21 cellular contexts compared by ENCODE assay signal in the genomic region with DNA sequence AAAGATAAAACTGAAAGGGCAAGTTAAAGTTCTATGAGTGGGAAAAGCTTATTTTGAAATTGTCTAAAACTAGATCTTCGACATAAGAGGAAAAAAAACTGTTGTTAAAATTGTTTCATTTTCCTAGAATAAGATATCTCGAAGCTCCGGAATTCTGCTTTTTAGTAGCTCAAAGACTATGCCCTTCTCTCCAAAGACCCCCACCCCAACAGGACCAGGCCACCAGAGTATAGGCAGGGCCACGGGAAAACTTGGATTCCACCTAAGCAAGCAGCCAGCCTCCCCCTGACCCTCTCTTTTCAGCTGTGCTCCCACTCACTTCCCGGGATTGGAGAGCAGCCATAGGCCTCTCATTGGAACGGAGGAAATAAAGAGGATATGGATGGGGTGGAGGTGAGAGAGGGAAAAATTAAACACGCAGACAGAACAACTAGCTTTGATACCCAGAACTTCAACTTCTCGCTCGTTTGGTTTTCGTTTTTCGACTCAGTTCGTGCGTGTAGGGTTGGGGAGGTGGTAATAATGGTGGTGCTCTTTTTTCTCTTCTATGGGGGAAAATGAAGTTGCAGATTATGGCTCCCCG. TPM values are rescaled to one million over a fixed set of nuclear protein-coding genes. Genes with fewer than 3 reads are reported as not detected.
DNase-seq lines count a peak whose midpoint lies in the region; ATAC-seq, FAIRE-seq and TF ChIP-seq lines count a peak whose summit lies in the region.
"Had no signal": no experiment of that assay in that cellular context is flagged by ENCODE, and none has a peak within 500 bp of the region (broad histone marks: within the 10 kb centered on the region; RNA-seq: fewer than 3 reads in every experiment).

No MANE protein-coding gene starts in this region.

- POLR2A ChIA-PET in activated CD4-positive, alpha-beta T cell treated with anti-CD3 and anti-CD28 coated beads for 36 hours (lab: Charles Lee) = no interaction called here

- no peak overlapping the region for H3K4me2 ChIP-seq in astrocyte (ENCODE audit: low read length)
- H3K4me2 ChIP-seq: A549 had no signal

- H2AFZ ChIP-seq in astrocyte (ENCODE audit: low read depth, low read length) = no peak overlapping the region

- peaks cover 92% of the 10 kb centered on the region for H3K27me3 ChIP-seq in astrocyte (ENCODE audit: insufficient read depth, low read length)

- H3K27ac ChIP-seq in astrocyte (ENCODE audit: low read depth, low read length) = no peak overlapping the region
- H3K27ac ChIP-seq: A549, HL-60, uterus had no signal

- peaks cover 27% of the 10 kb centered on the region for H3K4me1 Mint-ChIP-seq in activated CD4-positive, alpha-beta T cell treated with anti-CD3 and anti-CD28 coated beads for 36 hours
- peaks cover 1% of the 10 kb centered on the region for H3K4me1 Mint-ChIP-seq in astrocyte (ENCODE audit: low read depth, unreplicated experiment)
- peaks cover 19% of the 10 kb centered on the region for H3K4me1 Mint-ChIP-seq in neural crest cell

- FAIRE-seq in GM19239 (lab: Jason Lieb, UNC) (peak; percentile 23), astrocyte (lab: Jason Lieb, UNC) (no peak)
- FAIRE-seq: A549, endometrium had no signal

- H3K4me3 Mint-ChIP-seq in activated CD4-positive, alpha-beta T cell treated with anti-CD3 and anti-CD28 coated beads for 36 hours = peak overlapping the region; percentile 43
- no peak overlapping the region for H3K4me3 Mint-ChIP-seq in astrocyte (ENCODE audit: unreplicated experiment)
- H3K4me3 Mint-ChIP-seq in neural crest cell = peak overlapping the region; percentile 76

- peaks cover 3% of the 10 kb centered on the region for H3K9me3 ChIP-seq in astrocyte (ENCODE audit: insufficient read depth, low read depth, low read length)
- H3K9me3 ChIP-seq: A549 had no signal

- H3K4me1 ChIP-seq in astrocyte (ENCODE audit: insufficient read depth, low read length) = peaks cover 10% of the 10 kb centered on the region

- DNase-seq in activated CD4-positive, alpha-beta T cell treated with anti-CD3 and anti-CD28 coated beads for 36 hours = no peak
- DNase-seq in activated CD4-positive, alpha-beta T cell treated with anti-CD3 and anti-CD28 coated beads, Interleukin-2, amount 50 U/mL, for 4 hours = no peak
- DNase-seq in GM19239 (ENCODE audit: insufficient read length, low spot score) (no peak), astrocyte (ENCODE audit: low read depth) (no peak), neural crest cell (ENCODE audit: low read depth, low spot score) (no peak), COLO829 (ENCODE audit: low spot score) (no peak), Right ventricle myocardium inferior (ENCODE audit: missing footprints) (no peak)
- DNase-seq: cerebellar nuclear complex; EL; left cardiac atrium; NCI-H1417; NCI-H2171 treated with DMSO at 0.1 percent for 48 hours; RPMI8226; stimulated activated CD4-positive, alpha-beta T cell treated with anti-CD3 and anti-CD28 coated beads, Interleukin-12 subunit alpha, Interleukin-12 subunit beta, amount 100 ng/mL, for 4 hours; SW 1271; uterus had no signal

- no peaks in the 10 kb centered on the region for H3K36me3 ChIP-seq in astrocyte (ENCODE audit: insufficient read depth, low read length)
- H3K36me3 ChIP-seq: uterus had no signal

- intact Hi-C loops in activated CD4-positive, alpha-beta T cell treated with anti-CD3 and anti-CD28 coated beads for 36 hours (cut with DNase I, micrococcal nuclease) = loop anchor here in 1 of 2 experiments (5.0 kb wide), 1 partner anchor 463 kb away; no protein-coding TSS in a partner anchor
- intact Hi-C loops in Right ventricle myocardium inferior (cut with DNase I) = loop anchor here (10.0 kb wide), 1 partner anchor 54 kb away; a partner anchor contains a TSS

- no peak overlapping the region for H3K4me3 ChIP-seq in astrocyte (ENCODE audit: insufficient read depth, low read depth, low read length)
- H3K4me3 ChIP-seq: A549, uterus had no signal

- H4K20me1 ChIP-seq in astrocyte (ENCODE audit: insufficient read depth, low read length) = peaks cover 17% of the 10 kb centered on the region

- CTCF ChIA-PET in activated CD4-positive, alpha-beta T cell treated with anti-CD3 and anti-CD28 coated beads for 36 hours (lab: Charles Lee) = interaction anchor here (0.7 kb wide), 1 partner anchor 378 kb away, joined by 3 read pairs; no protein-coding TSS in a partner anchor

- no peaks in the 10 kb centered on the region for H3K79me2 ChIP-seq in astrocyte (ENCODE audit: insufficient read depth, low read length)

- no peak overlapping the region for H3K9ac ChIP-seq in astrocyte (ENCODE audit: low read length)

- no peak overlapping the region for H3K27ac Mint-ChIP-seq in activated CD4-positive, alpha-beta T cell treated with anti-CD3 and anti-CD28 coated beads for 36 hours
- peak overlapping the region; percentile 62 for H3K27ac Mint-ChIP-seq in astrocyte (ENCODE audit: unreplicated experiment)
- no peak overlapping the region for H3K27ac Mint-ChIP-seq in neural crest cell (ENCODE audit: unreplicated experiment)

- no peaks in the 10 kb centered on the region for H3K36me3 Mint-ChIP-seq in activated CD4-positive, alpha-beta T cell treated with anti-CD3 and anti-CD28 coated beads for 36 hours (ENCODE audit: low read depth)
- H3K36me3 Mint-ChIP-seq in astrocyte (ENCODE audit: low read depth, unreplicated experiment) = no peaks in the 10 kb centered on the region
- peaks cover 6% of the 10 kb centered on the region for H3K36me3 Mint-ChIP-seq in neural crest cell (ENCODE audit: low read depth)

- peaks cover 73% of the 10 kb centered on the region for H3K27me3 Mint-ChIP-seq in activated CD4-positive, alpha-beta T cell treated with anti-CD3 and anti-CD28 coated beads for 36 hours
- H3K27me3 Mint-ChIP-seq in astrocyte (ENCODE audit: low read depth, unreplicated experiment) (peaks cover 77% of the 10 kb centered on the region), neural crest cell (ENCODE audit: low read depth) (peaks cover 96% of the 10 kb centered on the region)

- TF ChIP-seq CTCF in astrocyte (IDR thresholded peaks at IDR 0.05; ENCODE audit: insufficient read depth, low read depth, low read length) (no peak), neural crest cell (conservative IDR thresholded peaks at IDR 0.05) (no peak)

- ATAC-seq in activated CD4-positive, alpha-beta T cell treated with anti-CD3 and anti-CD28 coated beads for 36 hours = no peak
- no peak for ATAC-seq in Right ventricle myocardium inferior
- ATAC-seq in GM21367 (IDR thresholded peaks at IDR 0.05; ENCODE audit: unreplicated experiment) = no peak
- ATAC-seq: A549, left cardiac atrium had no signal

- peaks cover 2% of the 10 kb centered on the region for H3K9me3 Mint-ChIP-seq in activated CD4-positive, alpha-beta T cell treated with anti-CD3 and anti-CD28 coated beads for 36 hours (ENCODE audit: low read depth)
- peaks cover 21% of the 10 kb centered on the region for H3K9me3 Mint-ChIP-seq in astrocyte (ENCODE audit: unreplicated experiment)
- H3K9me3 Mint-ChIP-seq in neural crest cell = no peaks in the 10 kb centered on the region

RNA-seq across cellular contexts. Expression of a gene that starts 2.9 kb away (rescaled TPM):
- under 1 TPM; 0.21 to 0.26 TPM for total RNA-seq in activated CD4-positive, alpha-beta T cell treated with anti-CD3 and anti-CD28 coated beads for 36 hours
- total RNA-seq in astrocyte = not detected in 2 replicates
- 0.19 and 0.41 TPM in 2 replicates for total RNA-seq in neural crest cell
- not detected for total RNA-seq in Right ventricle myocardium inferior
- total RNA-seq: fibroblast of villous mesenchyme, left cardiac atrium, uterus had no signal

RNA-seq across cellular contexts. Expression of a gene that starts 58.5 kb away (rescaled TPM):
- 10 to 100 TPM; 20.5 to 20.6 TPM for total RNA-seq in activated CD4-positive, alpha-beta T cell treated with anti-CD3 and anti-CD28 coated beads for 36 hours
- total RNA-seq in astrocyte (12.8 and 13.2 TPM in 2 replicates), neural crest cell (26.1 and 28.4 TPM in 2 replicates), Right ventricle myocardium inferior (9.7 TPM)
